8 cellular contexts compared by ENCODE assay signal in the genomic region with DNA sequence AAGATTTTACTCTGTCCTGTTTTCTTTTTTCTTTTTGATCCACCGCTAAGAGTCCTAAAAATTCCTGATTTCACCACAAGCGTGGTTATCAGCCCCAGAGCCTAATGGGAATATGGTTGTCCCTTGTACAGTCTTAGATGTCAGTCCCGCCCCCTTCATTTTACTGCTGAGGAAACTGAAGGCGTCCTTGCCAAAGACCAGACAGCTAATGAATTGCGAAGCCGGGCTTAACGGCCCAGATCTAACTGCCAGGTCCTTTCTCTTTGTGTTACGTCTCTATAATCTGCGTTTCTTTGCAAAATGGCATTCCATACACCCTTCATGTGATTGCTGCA. TPM values are rescaled to one million over a fixed set of nuclear protein-coding genes. Genes with fewer than 3 reads are reported as not detected.
DNase-seq lines count a peak whose midpoint lies in the region; ATAC-seq, FAIRE-seq and TF ChIP-seq lines count a peak whose summit lies in the region.

No MANE protein-coding gene starts in this region.

- H3K79me2 ChIP-seq in OCI-LY1 (ENCODE audit: insufficient read depth, low read length) (peaks cover 46% of the 10 kb centered on the region), keratinocyte (ENCODE audit: control insufficient read depth, insufficient read depth, low read length) (peaks cover 49% of the 10 kb centered on the region)

- H3K4me1 ChIP-seq in OCI-LY1 (ENCODE audit: insufficient read depth, low read length, severe bottlenecking), result peaks cover 34% of the 10 kb centered on the region
- H3K4me1 ChIP-seq in keratinocyte (ENCODE audit: control insufficient read depth, extremely low read depth, insufficient read depth, low read length), result peaks cover 42% of the 10 kb centered on the region
- peaks cover 17 to 52% (median 39%) of the 10 kb centered on the region in 4 donors for H3K4me1 ChIP-seq in stomach

- POLR2A ChIA-PET in AG04450 (lab: Yijun Ruan, JAX), result interaction anchor here (1.0 kb wide), 1 partner anchor 82 kb away, joined by 4 read pairs; a partner anchor contains a TSS
- POLR2A ChIA-PET in GM10248 (lab: Yijun Ruan, JAX), result no interaction called here

- peak overlapping the region; percentile 86 for H3K4me2 ChIP-seq in OCI-LY1 (ENCODE audit: low read length)
- peak overlapping the region; percentile 89 for H3K4me2 ChIP-seq in keratinocyte (ENCODE audit: control insufficient read depth, extremely low read depth, insufficient read depth, low read depth, low read length)

- H3K9me1 ChIP-seq in keratinocyte (ENCODE audit: control insufficient read depth, extremely low read depth, insufficient read depth, low read length), result no peaks in the 10 kb centered on the region

- ATAC-seq in HG02759 (IDR thresholded peaks at IDR 0.05; ENCODE audit: unreplicated experiment), result peak; percentile 28

- H4K20me1 ChIP-seq in OCI-LY1 (ENCODE audit: insufficient read depth, low read length) (no peaks in the 10 kb centered on the region; the same call in 1 of the 2 replicates), keratinocyte (ENCODE audit: control insufficient read depth, extremely low read depth, insufficient read depth, low read length) (no peaks in the 10 kb centered on the region)

- H3K27ac ChIP-seq in AG04450 (ENCODE audit: low read depth, low read length) (peak overlapping the region; percentile 67), OCI-LY1 (ENCODE audit: low read depth, low read length, poor library complexity, severe bottlenecking) (peak overlapping the region; percentile 49), keratinocyte (ENCODE audit: control insufficient read depth, insufficient read depth, low read length) (peak overlapping the region; percentile 96), stomach (peak overlapping the region; percentile 79 to 88 (median 86))

- H3F3A ChIP-seq in OCI-LY1 (ENCODE audit: insufficient read depth, low read length), result no peaks in the 10 kb centered on the region

- 0 to 2% (median 1%) methylated on average over 9 of the region's 9 CpGs for WGBS in stomach, 5 donors

- no peak for TF ChIP-seq EP300 in stomach (IDR thresholded peaks at IDR 0.05)

- intact Hi-C loops in stomach (cut with DNase I; ENCODE audit: low total_unique reads), result no loop called here

- no peaks in the 10 kb centered on the region for H3K9me2 ChIP-seq in OCI-LY1 (ENCODE audit: low read depth, low read length)

- H3K27me3 ChIP-seq in AG04450 (ENCODE audit: control insufficient read depth, insufficient read depth, low read length) (no peaks in the 10 kb centered on the region), OCI-LY1 (ENCODE audit: insufficient read depth, low read length) (no peaks in the 10 kb centered on the region), keratinocyte (ENCODE audit: control insufficient read depth, extremely low read depth, insufficient read depth, low read length) (no peaks in the 10 kb centered on the region), stomach (no peaks in the 10 kb centered on the region)

- dilution Hi-C loops in keratinocyte (cut with MboI; ENCODE audit: extremely low pct_ligation_motif_present, low sequenced_read_pairs), result no loop called here

- H3K36me3 ChIP-seq in OCI-LY1 (ENCODE audit: insufficient read depth, low read length) (peaks cover 47% of the 10 kb centered on the region), keratinocyte (ENCODE audit: control insufficient read depth in 2 of 2, extremely low read depth in 1 of 2, insufficient read depth in 2 of 2, low read length in 2 of 2) (peaks cover 0 to 8% of the 10 kb centered on the region in 2 experiments), stomach (peaks cover 16 to 47% (median 46%) of the 10 kb centered on the region in 4 donors)

- FAIRE-seq in keratinocyte (lab: Jason Lieb, UNC) (peak; percentile 52), RCC 7860 (lab: Jason Lieb, UNC) (no peak)

- peaks cover 2% of the 10 kb centered on the region; the same call in 1 of the 2 replicates for H3K9me3 ChIP-seq in AG04450 (ENCODE audit: control insufficient read depth, insufficient read depth, low read length)
- H3K9me3 ChIP-seq in OCI-LY1 (ENCODE audit: low read length), result no peaks in the 10 kb centered on the region
- no peaks in the 10 kb centered on the region for H3K9me3 ChIP-seq in keratinocyte (ENCODE audit: control insufficient read depth, low read depth, low read length)
- no peaks in the 10 kb centered on the region for H3K9me3 ChIP-seq in stomach

- H3K4me3 ChIP-seq in AG04450 (ENCODE audit: low read depth, low read length) (peak overlapping the region; percentile 99), OCI-LY1 (ENCODE audit: low read depth, low read length, poor library complexity, severe bottlenecking) (peak overlapping the region; percentile 95), cardiac fibroblast (replicated peaks in 1 of 2; ENCODE audit: low read depth in 2 of 2, low read length in 2 of 2) (peak overlapping the region; percentile 93 to 100), keratinocyte (ENCODE audit: control insufficient read depth in 2 of 3, extremely low read depth in 1 of 3, insufficient read depth in 2 of 3, low read depth in 1 of 3, low read length in 3 of 3) (peak overlapping the region; percentile 76 to 100 (median 99)), stomach (peak overlapping the region; percentile 76 to 98 (median 94))

- no peak for TF ChIP-seq POLR2A in stomach (IDR thresholded peaks at IDR 0.05)

- TF ChIP-seq CTCF in AG04450 (IDR thresholded peaks at IDR 0.05; ENCODE audit: low read depth, low read length), result no peak
- no peak for TF ChIP-seq CTCF in GM10248 (IDR thresholded peaks at IDR 0.05; ENCODE audit: control extremely low read depth, extremely low read depth, low read depth, missing control alignments)
- TF ChIP-seq CTCF in OCI-LY1 (IDR thresholded peaks at IDR 0.05; ENCODE audit: low read length), result no peak
- TF ChIP-seq CTCF in cardiac fibroblast (IDR thresholded peaks at IDR 0.05; ENCODE audit: low read depth, low read length), result no peak
- TF ChIP-seq CTCF in keratinocyte (optimal IDR thresholded peaks at IDR 0.05 in 1 of 3, IDR thresholded peaks at IDR 0.05 in 1 of 3, conservative IDR thresholded peaks at IDR 0.05 in 1 of 3; ENCODE audit: extremely low read depth in 1 of 3, insufficient read depth in 2 of 3, low read length in 3 of 3), result no peak
- no peak for TF ChIP-seq CTCF in stomach (IDR thresholded peaks at IDR 0.05)

- H3K9ac ChIP-seq in OCI-LY1 (ENCODE audit: low read length) (peak overlapping the region; percentile 94), keratinocyte (ENCODE audit: control insufficient read depth, extremely low read depth, insufficient read depth, low read length) (peak overlapping the region; percentile 96)

- DNase-seq in AG04450 (ENCODE audit: low read depth, low spot score), result no peak
- DNase-seq in GM10248 (ENCODE audit: extremely low spot score), result peak; percentile 19
- peak; percentile 56 to 61 for DNase-seq in cardiac fibroblast (ENCODE audit: low read depth in 2 of 2)
- no peak for DNase-seq in keratinocyte (ENCODE audit: low read depth, low spot score)
- DNase-seq in stomach, result no peak
- DNase-seq in RCC 7860 (ENCODE audit: low spot score), result no peak

- H2AFZ ChIP-seq in OCI-LY1 (ENCODE audit: low read length) (no peak overlapping the region; the same call in 1 of the 2 replicates), keratinocyte (ENCODE audit: control insufficient read depth, low read length) (peak overlapping the region; percentile 92)

- CTCF ChIA-PET in AG04450 (lab: Charles Lee) (interaction anchor here (1.3 to 1.5 kb wide), 2 partner anchors 97 to 149 kb away, joined by 3 to 4 read pairs; no protein-coding TSS in a partner anchor), GM10248 (lab: Yijun Ruan, JAX) (interaction anchor here (0.9 to 1.8 kb wide), 5 partner anchors 8 to 29 kb away, joined by 4 to 7 read pairs (median 5); no protein-coding TSS in a partner anchor)

RNA-seq across cellular contexts. Expression of a gene that starts 0.5 kb away (rescaled TPM):
- polyA plus RNA-seq in AG04450 (2011; rRNA removed) (90.1 and 138 TPM in 2 replicates), keratinocyte (46.0 to 107 TPM (median 85.7 TPM) in 3 replicates), stomach (100 to 1,000 TPM in 2 of 3 donors, 10 to 100 TPM in 1; 100.0 to 217 (median 145) TPM)
- 16.9 and 21.8 TPM in 2 replicates for polyA minus RNA-seq in AG04450 (2011; rRNA and poly(A)+ RNA removed)
- polyA plus RNA-seq in keratinocyte (2011; ENCODE audit: low read depth), result 185 TPM
- 86.7 and 96.3 TPM in 2 replicates for polyA plus RNA-seq in keratinocyte (2011; cell fraction: cytosol; rRNA removed)
- polyA plus RNA-seq in keratinocyte (2011; cell fraction: nucleus; rRNA removed), result 13.9 and 37.6 TPM in 2 replicates
- 56.1 and 96.8 TPM in 2 replicates for polyA plus RNA-seq in keratinocyte (2012; ENCODE audit: low replicate concordance)
- 1.3 to 8.5 TPM (median 3.8 TPM) in 3 replicates for polyA minus RNA-seq in keratinocyte
- 60.8 TPM for polyA minus RNA-seq in keratinocyte (2011; cell fraction: cytosol; rRNA and poly(A)+ RNA removed)
- 4.4 and 9.3 TPM in 2 replicates for polyA minus RNA-seq in keratinocyte (2011; cell fraction: nucleus; rRNA and poly(A)+ RNA removed)
- total RNA-seq in stomach, result 100 to 1,000 TPM in 3 of 5 donors, 10 to 100 TPM in 2; 36.8 to 217 (median 105) TPM

RNA-seq across cellular contexts. Expression of a gene that starts 0.6 kb away (rescaled TPM):
- polyA plus RNA-seq in AG04450 (2011; rRNA removed) (43.9 and 52.5 TPM in 2 replicates), keratinocyte (31.5 to 55.4 TPM (median 48.7 TPM) in 3 replicates), stomach (10 to 100 TPM; 14.4 to 16.8 (median 15.6) TPM)
- 25.2 and 40.4 TPM in 2 replicates for polyA minus RNA-seq in AG04450 (2011; rRNA and poly(A)+ RNA removed)
- 26.2 TPM for polyA plus RNA-seq in keratinocyte (2011; ENCODE audit: low read depth)
- polyA plus RNA-seq in keratinocyte (2011; cell fraction: cytosol; rRNA removed), result 19.1 and 38.5 TPM in 2 replicates
- polyA plus RNA-seq in keratinocyte (2011; cell fraction: nucleus; rRNA removed), result 53.8 and 72.2 TPM in 2 replicates
- 16.2 and 25.1 TPM in 2 replicates for polyA plus RNA-seq in keratinocyte (2012; ENCODE audit: low replicate concordance)
- 10.3 to 41.4 TPM (median 26.9 TPM) in 3 replicates for polyA minus RNA-seq in keratinocyte
- polyA minus RNA-seq in keratinocyte (2011; cell fraction: cytosol; rRNA and poly(A)+ RNA removed), result 23.8 TPM
- 44.0 and 69.7 TPM in 2 replicates for polyA minus RNA-seq in keratinocyte (2011; cell fraction: nucleus; rRNA and poly(A)+ RNA removed)
- total RNA-seq in stomach, result 10 to 100 TPM in 2 of 5 donors, 1 to 10 TPM in 3; 2.9 to 48.3 (median 5.2) TPM

Comparison
In these comparisons a context has a peak if more than half of its experiments do, and no peak if none do; other contexts are left out.
1. DNase-seq: peak in GM10248 (single experiment) and cardiac fibroblast (2 of 2); none in AG04450 (single experiment), keratinocyte (single experiment), stomach (single experiment) and RCC 7860 (single experiment).
2. Peak in every context shown above with its lines, with median percentiles within 50 percentile points of each other: H3K27ac ChIP-seq and H3K4me3 ChIP-seq.